In genomic region chr2:240464514-240465241, GRCh38 we compare ENCODE assay signal across 15 cellular contexts. TPM values are rescaled to one million over a fixed set of nuclear protein-coding genes. Genes with fewer than 3 reads are reported as not detected.
DNase-seq lines count a peak whose midpoint lies in the region; ATAC-seq and TF ChIP-seq lines count a peak whose summit lies in the region.
"Had no signal": no experiment of that assay in that cellular context is flagged by ENCODE, and none has a peak within 500 bp of the region (broad histone marks: within the 10 kb centered on the region; RNA-seq: fewer than 3 reads in every experiment).

No MANE protein-coding gene starts in this region.

- no peak for ATAC-seq in natural killer cell treated with Interleukin-12 subunit alpha and Interleukin-12 subunit beta and Interleukin-15 and Interleukin-18, amount 100 ng/mL, for 72 hours
- no peak for ATAC-seq in HG03025 (IDR thresholded peaks at IDR 0.05; ENCODE audit: low FRiP score, unreplicated experiment)
- ATAC-seq in HG02840 (IDR thresholded peaks at IDR 0.05; ENCODE audit: low FRiP score, unreplicated experiment), result no peak

- no peaks in the 10 kb centered on the region for H3F3A ChIP-seq in MM.1S (ENCODE audit: insufficient read depth, low read length)

- no peaks in the 10 kb centered on the region for H3K4me1 Mint-ChIP-seq in endothelial cell (ENCODE audit: unreplicated experiment)
- no peaks in the 10 kb centered on the region for H3K4me1 Mint-ChIP-seq in natural killer cell treated with Interleukin-12 subunit alpha and Interleukin-12 subunit beta and Interleukin-15 and Interleukin-18, amount 100 ng/mL, for 72 hours (ENCODE audit: low read depth in 2 of 2)

- peak; percentile 1 for DNase-seq in stimulated activated CD4-positive, alpha-beta T cell treated with anti-CD3 and anti-CD28 coated beads, Interleukin-1b, Interleukin-23, amount 100 ng/mL, for 48 hours
- DNase-seq in stimulated activated CD4-positive, alpha-beta T cell treated with anti-CD3 and anti-CD28 coated beads, Interleukin-15, amount 100 ng/mL, for 24 hours, result no peak
- DNase-seq in endothelial cell (ENCODE audit: low spot score) (peak; percentile 3), 8988T (no peak), MM.1S (no peak)
- peak; percentile 57 for DNase-seq in natural killer cell treated with Interleukin-12 subunit alpha and Interleukin-12 subunit beta and Interleukin-15 and Interleukin-18, amount 100 ng/mL, for 72 hours (ENCODE audit: low spot score)
- DNase-seq: DMS153, Kasumi-1, NCI-H187, NCI-H748 treated with DMSO at 0.1 percent for 48 hours, T-helper 9 cell had no signal

- no peak overlapping the region for H3K4me3 Mint-ChIP-seq in endothelial cell (ENCODE audit: unreplicated experiment)
- H3K4me3 Mint-ChIP-seq in natural killer cell treated with Interleukin-12 subunit alpha and Interleukin-12 subunit beta and Interleukin-15 and Interleukin-18, amount 100 ng/mL, for 72 hours, result no peak overlapping the region
- H3K4me3 Mint-ChIP-seq: nephron had no signal

- no peak overlapping the region for H3K4me2 ChIP-seq in MM.1S (ENCODE audit: low read depth, low read length)

- no peaks in the 10 kb centered on the region for H3K9me3 ChIP-seq in MM.1S (replicated peaks; ENCODE audit: insufficient read depth, low read length)
- H3K9me3 ChIP-seq: testis had no signal

- no peaks in the 10 kb centered on the region for H3K27me3 ChIP-seq in MM.1S (replicated peaks; ENCODE audit: insufficient read depth, low read length)
- H3K27me3 ChIP-seq: testis had no signal

- no peak for TF ChIP-seq CTCF in endothelial cell (IDR thresholded peaks at IDR 0.05; ENCODE audit: unreplicated experiment)
- no peak for TF ChIP-seq CTCF in MM.1S (IDR thresholded peaks at IDR 0.05; ENCODE audit: low read length)

- H2AFZ ChIP-seq in MM.1S (ENCODE audit: low read length), result no peak overlapping the region

- peaks cover 11% of the 10 kb centered on the region for H3K27me3 Mint-ChIP-seq in endothelial cell (ENCODE audit: unreplicated experiment)
- H3K27me3 Mint-ChIP-seq in natural killer cell treated with Interleukin-12 subunit alpha and Interleukin-12 subunit beta and Interleukin-15 and Interleukin-18, amount 100 ng/mL, for 72 hours, result no peaks in the 10 kb centered on the region

- H3K4me1 ChIP-seq in MM.1S (ENCODE audit: low read length), result no peaks in the 10 kb centered on the region
- H3K4me1 ChIP-seq: testis had no signal

- no peak overlapping the region for H3K27ac Mint-ChIP-seq in endothelial cell (ENCODE audit: unreplicated experiment)
- no peak overlapping the region for H3K27ac Mint-ChIP-seq in natural killer cell treated with Interleukin-12 subunit alpha and Interleukin-12 subunit beta and Interleukin-15 and Interleukin-18, amount 100 ng/mL, for 72 hours
- H3K27ac Mint-ChIP-seq: nephron had no signal

- no peak overlapping the region for H3K9ac ChIP-seq in MM.1S (ENCODE audit: low read length)

- no peaks in the 10 kb centered on the region for H3K36me3 Mint-ChIP-seq in endothelial cell (ENCODE audit: low read depth, unreplicated experiment)
- no peaks in the 10 kb centered on the region for H3K36me3 Mint-ChIP-seq in natural killer cell treated with Interleukin-12 subunit alpha and Interleukin-12 subunit beta and Interleukin-15 and Interleukin-18, amount 100 ng/mL, for 72 hours

- H3K4me3 ChIP-seq in MM.1S (ENCODE audit: low read length), result no peak overlapping the region
- H3K4me3 ChIP-seq: testis had no signal

- H3K9me2 ChIP-seq in MM.1S (replicated peaks; ENCODE audit: insufficient read depth, low read length), result no peaks in the 10 kb centered on the region

- no peaks in the 10 kb centered on the region for H3K79me2 ChIP-seq in MM.1S (ENCODE audit: low read length)

- H3K27ac ChIP-seq in MM.1S (ENCODE audit: low read length), result no peak overlapping the region
- H3K27ac ChIP-seq: testis had no signal

- H3K36me3 ChIP-seq in MM.1S (replicated peaks; ENCODE audit: insufficient read depth, low read length), result no peaks in the 10 kb centered on the region

- no peaks in the 10 kb centered on the region for H3K9me3 Mint-ChIP-seq in endothelial cell (ENCODE audit: unreplicated experiment)
- H3K9me3 Mint-ChIP-seq in natural killer cell treated with Interleukin-12 subunit alpha and Interleukin-12 subunit beta and Interleukin-15 and Interleukin-18, amount 100 ng/mL, for 72 hours, result no peaks in the 10 kb centered on the region
- H3K9me3 Mint-ChIP-seq: nephron had no signal

- no peaks in the 10 kb centered on the region for H4K20me1 ChIP-seq in MM.1S (ENCODE audit: insufficient read depth, low read length)

RNA-seq across cellular contexts. Expression of gene GPC1, which starts 29.2 kb away (rescaled TPM):
- total RNA-seq in endothelial cell (ENCODE audit: unreplicated experiment), result 4.5 TPM
- total RNA-seq in natural killer cell treated with Interleukin-12 subunit alpha and Interleukin-12 subunit beta and Interleukin-15 and Interleukin-18, amount 100 ng/mL, for 72 hours, result 1 to 10 TPM; 1.2 to 1.8 TPM

Comparison
In these comparisons a context has a peak if more than half of its experiments do, and no peak if none do; other contexts are left out.
1. DNase-seq: peak in stimulated activated CD4-positive, alpha-beta T cell treated with anti-CD3 and anti-CD28 coated beads, Interleukin-1b, Interleukin-23, amount 100 ng/mL, for 48 hours (single experiment), endothelial cell (single experiment) and natural killer cell treated with Interleukin-12 subunit alpha and Interleukin-12 subunit beta and Interleukin-15 and Interleukin-18, amount 100 ng/mL, for 72 hours (single experiment); none in stimulated activated CD4-positive, alpha-beta T cell treated with anti-CD3 and anti-CD28 coated beads, Interleukin-15, amount 100 ng/mL, for 24 hours (single experiment), 8988T (single experiment) and MM.1S (single experiment).